9 cellular contexts compared by ENCODE assay signal in the genomic region with DNA sequence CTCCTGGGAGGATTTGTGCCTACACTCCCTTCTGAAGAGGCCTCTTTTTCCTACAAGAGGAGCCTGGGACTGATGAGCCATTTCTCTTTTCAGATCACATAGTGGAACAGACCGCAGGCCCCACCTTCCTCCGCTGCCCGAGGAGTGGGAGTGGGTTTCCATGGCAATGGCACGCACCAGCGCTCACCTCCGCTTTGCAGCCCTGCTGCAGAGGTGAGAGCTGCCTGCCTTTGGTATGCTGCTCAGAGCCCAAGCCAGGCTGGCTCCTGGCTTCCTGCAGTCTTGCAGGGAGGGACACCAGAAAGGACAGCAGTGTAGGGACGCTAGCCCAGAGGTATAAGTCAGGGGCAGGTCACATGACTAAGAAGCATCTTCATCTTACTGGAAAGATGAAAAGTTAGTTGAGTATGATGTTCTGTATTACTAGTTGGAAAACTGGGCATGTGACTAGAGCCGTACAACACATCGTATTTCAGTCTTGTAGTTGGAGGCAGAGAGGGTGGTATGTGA. TPM values are rescaled to one million over a fixed set of nuclear protein-coding genes. Genes with fewer than 3 reads are reported as not detected.
DNase-seq lines count a peak whose midpoint lies in the region; ATAC-seq lines count a peak whose summit lies in the region.
"Had no signal": no experiment of that assay in that cellular context is flagged by ENCODE, and none has a peak within 500 bp of the region (broad histone marks: within the 10 kb centered on the region; RNA-seq: fewer than 3 reads in every experiment).

No MANE protein-coding gene starts in this region.

- H3K27me3 ChIP-seq in CD4-positive, alpha-beta memory T cell (ENCODE audit: insufficient read depth, low read length) = no peaks in the 10 kb centered on the region
- H3K27me3 ChIP-seq in MG63 = no peaks in the 10 kb centered on the region

- peak; percentile 46 to 51 for DNase-seq in activated CD4-positive, alpha-beta T cell treated with anti-CD3 and anti-CD28 coated beads, Interleukin-2, amount 50 U/mL, for 48 hours
- DNase-seq in activated CD4-positive, alpha-beta T cell treated with anti-CD3 and anti-CD28 coated beads, Interleukin-2, amount 10 ng/mL, durations not matched to agents 7 days and 5 days = no peak
- peak; percentile 18 for DNase-seq in NCI-H1694 treated with DMSO at 0.1 percent for 48 hours (lab: John Stamatoyannopoulos, UW)
- no peak for DNase-seq in CD4-positive, alpha-beta memory T cell
- no peak for DNase-seq in MG63
- DNase-seq in OCI-M2 (lab: John Stamatoyannopoulos, UW; ENCODE audit: unreplicated experiment) = no peak

- peaks cover 12% of the 10 kb centered on the region for H3K4me1 Mint-ChIP-seq in activated CD4-positive, alpha-beta T cell treated with anti-CD3 and anti-CD28 coated beads, Interleukin-2, amount 10 ng/mL, durations not matched to agents 7 days and 5 days
- H3K4me1 Mint-ChIP-seq in CD4-positive, alpha-beta memory T cell = peaks cover 2 to 9% (median 5%) of the 10 kb centered on the region in 4 donors

- POLR2A ChIA-PET in activated CD4-positive, alpha-beta T cell treated with anti-CD3 and anti-CD28 coated beads, Interleukin-2, amount 10 ng/mL, durations not matched to agents 7 days and 5 days (lab: Charles Lee) = no interaction called here
- POLR2A ChIA-PET in CD4-positive, alpha-beta memory T cell (lab: Charles Lee; ENCODE audit: partially characterized antibody) = no interaction called here

- peaks cover 7% of the 10 kb centered on the region for H3K36me3 Mint-ChIP-seq in activated CD4-positive, alpha-beta T cell treated with anti-CD3 and anti-CD28 coated beads, Interleukin-2, amount 10 ng/mL, durations not matched to agents 7 days and 5 days (ENCODE audit: low read depth)
- H3K36me3 Mint-ChIP-seq in CD4-positive, alpha-beta memory T cell = peaks cover 3% of the 10 kb centered on the region in 2 donors

- H3K27ac Mint-ChIP-seq in activated CD4-positive, alpha-beta T cell treated with anti-CD3 and anti-CD28 coated beads, Interleukin-2, amount 10 ng/mL, durations not matched to agents 7 days and 5 days = no peak overlapping the region
- H3K27ac Mint-ChIP-seq in CD4-positive, alpha-beta memory T cell = peak overlapping the region in 1 of 7 donors; percentile 13

- no peak overlapping the region for H3K4me3 Mint-ChIP-seq in activated CD4-positive, alpha-beta T cell treated with anti-CD3 and anti-CD28 coated beads, Interleukin-2, amount 10 ng/mL, durations not matched to agents 7 days and 5 days
- H3K4me3 Mint-ChIP-seq in CD4-positive, alpha-beta memory T cell = no peak overlapping the region

- CTCF ChIA-PET in activated CD4-positive, alpha-beta T cell treated with anti-CD3 and anti-CD28 coated beads, Interleukin-2, amount 10 ng/mL, durations not matched to agents 7 days and 5 days (lab: Charles Lee) = interaction anchor here (1.1 kb wide), 1 partner anchor 27 kb away, joined by 3 read pairs; no protein-coding TSS in a partner anchor
- CTCF ChIA-PET in CD4-positive, alpha-beta memory T cell (lab: Charles Lee; ENCODE audit: partially characterized antibody) = no interaction called here

- intact Hi-C loops in CD4-positive, alpha-beta memory T cell (cut with micrococcal nuclease) = loop anchor here (10.0 kb wide), 2 partner anchors 241 to 1111 kb away; a partner anchor contains a TSS

- no peaks in the 10 kb centered on the region for H3K9me3 Mint-ChIP-seq in activated CD4-positive, alpha-beta T cell treated with anti-CD3 and anti-CD28 coated beads, Interleukin-2, amount 10 ng/mL, durations not matched to agents 7 days and 5 days
- H3K9me3 Mint-ChIP-seq in CD4-positive, alpha-beta memory T cell = no peaks in the 10 kb centered on the region

- no peaks in the 10 kb centered on the region for H3K9me3 ChIP-seq in CD4-positive, alpha-beta memory T cell (ENCODE audit: control insufficient read depth in 1 of 2, low read length in 2 of 2)
- H3K9me3 ChIP-seq in MG63 = no peaks in the 10 kb centered on the region

- H3K4me3 ChIP-seq in CD4-positive, alpha-beta memory T cell (ENCODE audit: low read length in 2 of 2) = no peak overlapping the region
- H3K4me3 ChIP-seq in MG63 = no peak overlapping the region

- ATAC-seq in HG02798 (IDR thresholded peaks at IDR 0.05; ENCODE audit: poor library complexity, unreplicated experiment) (peak; percentile 82), esophagus mucosa (peak; percentile 92)

- H3K36me3 ChIP-seq in CD4-positive, alpha-beta memory T cell (ENCODE audit: insufficient read depth, low read length) = no peaks in the 10 kb centered on the region
- H3K36me3 ChIP-seq in MG63 = peaks cover 9% of the 10 kb centered on the region

- no peak overlapping the region for H3K27ac ChIP-seq in CD4-positive, alpha-beta memory T cell (ENCODE audit: low read depth, low read length)
- H3K27ac ChIP-seq: C4-2B had no signal

- H3K27me3 Mint-ChIP-seq in activated CD4-positive, alpha-beta T cell treated with anti-CD3 and anti-CD28 coated beads, Interleukin-2, amount 10 ng/mL, durations not matched to agents 7 days and 5 days = peaks cover 5% of the 10 kb centered on the region
- H3K27me3 Mint-ChIP-seq in CD4-positive, alpha-beta memory T cell = peaks cover 7% of the 10 kb centered on the region in 2 donors

- no peaks in the 10 kb centered on the region for H3K4me1 ChIP-seq in CD4-positive, alpha-beta memory T cell (ENCODE audit: insufficient read depth, low read length)

RNA-seq across cellular contexts. Expression of a gene that starts 12.4 kb away (rescaled TPM):
- 100 to 1,000 TPM; 160 to 189 TPM for total RNA-seq in activated CD4-positive, alpha-beta T cell treated with anti-CD3 and anti-CD28 coated beads, Interleukin-2, amount 10 ng/mL, durations not matched to agents 7 days and 5 days
- total RNA-seq in esophagus mucosa = 74.7 TPM
- total RNA-seq in CD4-positive, alpha-beta memory T cell = 10 to 100 TPM in 1 of 2 experiments, 1 to 10 TPM in 1; 9.2 to 11.7 TPM
- polyA plus RNA-seq in CD4-positive, alpha-beta memory T cell = 10 to 100 TPM; 19.9 to 20.2 TPM
- 567 and 761 TPM in 2 replicates for total RNA-seq in MG63 (2014; rRNA removed; shearing (Covaris generic); ENCODE audit: low replicate concordance)

RNA-seq across cellular contexts. Expression of a gene that starts 15.2 kb away (rescaled TPM):
- total RNA-seq in activated CD4-positive, alpha-beta T cell treated with anti-CD3 and anti-CD28 coated beads, Interleukin-2, amount 10 ng/mL, durations not matched to agents 7 days and 5 days = 10 to 100 TPM; 63.5 to 64.6 TPM
- total RNA-seq in esophagus mucosa = 23.8 TPM
- 10 to 100 TPM; 86.8 to 93.9 TPM for total RNA-seq in CD4-positive, alpha-beta memory T cell
- 10 to 100 TPM; 50.8 to 88.4 TPM for polyA plus RNA-seq in CD4-positive, alpha-beta memory T cell
- total RNA-seq in MG63 (2014; rRNA removed; shearing (Covaris generic); ENCODE audit: low replicate concordance) = 42.3 and 88.8 TPM in 2 replicates

RNA-seq across cellular contexts. Expression of a gene that starts 34.2 kb away (rescaled TPM):
- under 1 TPM; 0.62 to 0.73 TPM for total RNA-seq in activated CD4-positive, alpha-beta T cell treated with anti-CD3 and anti-CD28 coated beads, Interleukin-2, amount 10 ng/mL, durations not matched to agents 7 days and 5 days
- 0.76 TPM for total RNA-seq in esophagus mucosa
- 1 to 10 TPM in 1 of 2 experiments, under 1 TPM in 1; 0.84 to 1.1 TPM for total RNA-seq in CD4-positive, alpha-beta memory T cell
- polyA plus RNA-seq in CD4-positive, alpha-beta memory T cell = under 1 TPM; 0.08 to 0.14 TPM
- 4.9 and 6.3 TPM in 2 replicates for total RNA-seq in MG63 (2014; rRNA removed; shearing (Covaris generic); ENCODE audit: low replicate concordance)

Comparison
In these comparisons a context has a peak if more than half of its experiments do, and no peak if none do; other contexts are left out.
1. DNase-seq: peak in activated CD4-positive, alpha-beta T cell treated with anti-CD3 and anti-CD28 coated beads, Interleukin-2, amount 50 U/mL, for 48 hours (2 of 2) and NCI-H1694 treated with DMSO at 0.1 percent for 48 hours (single experiment); none in activated CD4-positive, alpha-beta T cell treated with anti-CD3 and anti-CD28 coated beads, Interleukin-2, amount 10 ng/mL, durations not matched to agents 7 days and 5 days (single experiment), CD4-positive, alpha-beta memory T cell (0 of 5), MG63 (single experiment) and OCI-M2 (single experiment).